In genomic region chr6:35607517-35608233, GRCh38 we compare ENCODE assay signal across 22 cellular contexts.
"Had no signal": no experiment of that assay in that cellular context is flagged by ENCODE, and none has a peak within 500 bp of the region (broad histone marks: within the 10 kb centered on the region; RNA-seq: fewer than 3 reads in every experiment).

No MANE protein-coding gene starts in this region.

- DNase-seq: activated CD4-positive, alpha-beta T cell treated with anti-CD3 and anti-CD28 coated beads for 1 hour; activated CD8-positive, alpha-beta memory T cell treated with anti-CD3 and anti-CD28 coated beads for 24 hours; activated CD8-positive, alpha-beta memory T cell treated with anti-CD3 and anti-CD28 coated beads, Interleukin-2, amount 50 U/mL, for 4 hours; activated naive CD4-positive, alpha-beta T cell treated with anti-CD3 and anti-CD28 coated beads for 36 hours; activated T-cell treated with anti-CD3 and anti-CD28 coated beads, Interleukin-2, amount 50 U/mL, for 48 hours; anterior cingulate cortex; body of pancreas; kidney; lower lobe of right lung; mesendoderm; mucosa of descending colon; occipital lobe; small intestine; stimulated activated CD4-positive, alpha-beta T cell treated with anti-CD3 and anti-CD28 coated beads, Interleukin-2, amount 100 ng/mL, for 24 hours; stimulated activated naive CD8-positive, alpha-beta T cell treated with anti-CD3 and anti-CD28 coated beads, Interleukin-15, amount 100 ng/mL, for 72 hours; T-helper 9 cell had no signal

- H3K27me3 Mint-ChIP-seq: stimulated activated naive CD8-positive, alpha-beta T cell treated with anti-CD3 and anti-CD28 coated beads, Interleukin-15, amount 100 ng/mL, for 72 hours had no signal

- ATAC-seq: body of pancreas; lower lobe of right lung; mucosa of descending colon; sciatic nerve; stimulated activated effector memory CD8-positive, alpha-beta T cell treated with anti-CD3 and anti-CD28 coated beads, Interleukin-12 subunit alpha, Interleukin-12 subunit beta, amount 100 ng/mL, for 72 hours; stimulated activated naive CD8-positive, alpha-beta T cell treated with anti-CD3 and anti-CD28 coated beads, Interleukin-15, amount 100 ng/mL, for 72 hours had no signal

- H3K9me3 ChIP-seq: body of pancreas, lower lobe of right lung, mucosa of descending colon, suprapubic skin, tibial nerve had no signal

- H3K4me3 ChIP-seq: body of pancreas, cardiac muscle cell, lower lobe of right lung, mucosa of descending colon, suprapubic skin, tibial nerve had no signal

- H3K27ac Mint-ChIP-seq: stimulated activated effector memory CD8-positive, alpha-beta T cell treated with anti-CD3 and anti-CD28 coated beads, Interleukin-12 subunit alpha, Interleukin-12 subunit beta, amount 100 ng/mL, for 72 hours had no signal

- H3K36me3 ChIP-seq: cardiac muscle cell had no signal

- H3K4me3 Mint-ChIP-seq: activated naive CD4-positive, alpha-beta T cell treated with anti-CD3 and anti-CD28 coated beads for 36 hours; neural crest cell; stimulated activated effector memory CD8-positive, alpha-beta T cell treated with anti-CD3 and anti-CD28 coated beads, Interleukin-12 subunit alpha, Interleukin-12 subunit beta, amount 100 ng/mL, for 72 hours; stimulated activated naive CD8-positive, alpha-beta T cell treated with anti-CD3 and anti-CD28 coated beads, Interleukin-15, amount 100 ng/mL, for 72 hours had no signal

- H3K27ac ChIP-seq: body of pancreas, cardiac muscle cell, lower lobe of right lung had no signal

- H3K9me3 Mint-ChIP-seq: stimulated activated effector memory CD8-positive, alpha-beta T cell treated with anti-CD3 and anti-CD28 coated beads, Interleukin-12 subunit alpha, Interleukin-12 subunit beta, amount 100 ng/mL, for 72 hours had no signal

- H3K27me3 ChIP-seq: body of pancreas, cardiac muscle cell, suprapubic skin, tibial nerve had no signal
